1 cellular context compared by ENCODE assay signal in genomic region chr9:98724810-98725530, GRCh38.
TF ChIP-seq lines count a peak whose summit lies in the region.

No MANE protein-coding gene starts in this region.

TF ChIP-seq in K562, 482 proteins besides CTCF, POLR2A, EP300 and RAD21 (continued from another document):
- no peak for TF ChIP-seq SNRNP70 (optimal IDR thresholded peaks at IDR 0.05; ENCODE audit: low read depth, low read length)
- no peak for TF ChIP-seq CBFA2T2 (conservative IDR thresholded peaks at IDR 0.05)
- TF ChIP-seq ZBTB9 (CRISPR knock-in tag; IDR thresholded peaks at IDR 0.05): no peak
- TF ChIP-seq POLR2AphosphoS2 (IDR thresholded peaks at IDR 0.05; ENCODE audit: low read length): no peak
- TF ChIP-seq ZBTB1 (CRISPR knock-in tag; IDR thresholded peaks at IDR 0.05; ENCODE audit: borderline replicate concordance, low read depth): no peak
- TF ChIP-seq NFE2 (IDR thresholded peaks at IDR 0.05; ENCODE audit: low read depth): no peak
- no peak for TF ChIP-seq ZNF407 (IDR thresholded peaks at IDR 0.05; ENCODE audit: low read depth)
- TF ChIP-seq HIVEP1 (CRISPR knock-in tag; IDR thresholded peaks at IDR 0.05): no peak
- TF ChIP-seq JUND (IDR thresholded peaks at IDR 0.05; ENCODE audit: borderline replicate concordance, low read depth, low read length): no peak
- no peak for TF ChIP-seq JUND (tag; IDR thresholded peaks at IDR 0.05; ENCODE audit: borderline replicate concordance, low read depth, low read length)
- TF ChIP-seq ETV6 (IDR thresholded peaks at IDR 0.05; ENCODE audit: borderline replicate concordance in 1 of 2, low read depth in 2 of 2, low read length in 1 of 2): no peak
- no peak for TF ChIP-seq ETV6 (CRISPR knock-in tag; IDR thresholded peaks at IDR 0.05; ENCODE audit: borderline replicate concordance)
- peak; percentile 30 for TF ChIP-seq ZFP36 (IDR thresholded peaks at IDR 0.05; ENCODE audit: low read depth, low read length, partially characterized antibody)
- no peak for TF ChIP-seq CHAMP1 (IDR thresholded peaks at IDR 0.05)
- no peak for TF ChIP-seq CHD1 (IDR thresholded peaks at IDR 0.05; ENCODE audit: low read length)
- no peak for TF ChIP-seq NR4A1 (CRISPR knock-in tag; IDR thresholded peaks at IDR 0.05)
- no peak for TF ChIP-seq NR4A1 (tag; IDR thresholded peaks at IDR 0.05)
- no peak for TF ChIP-seq SMAD4 (CRISPR knock-in tag; conservative IDR thresholded peaks at IDR 0.05)
- TF ChIP-seq RFX7 (CRISPR knock-in tag; IDR thresholded peaks at IDR 0.05): no peak
- TF ChIP-seq ADNP (tag; IDR thresholded peaks at IDR 0.05): peak; percentile 65; the same call in 1 of the 2 replicates
- no peak for TF ChIP-seq BCLAF1 (IDR thresholded peaks at IDR 0.05; ENCODE audit: borderline replicate concordance in 1 of 2, control insufficient read depth in 1 of 2, low read depth in 2 of 2, low read length in 1 of 2)
- no peak for TF ChIP-seq TAL1 (IDR thresholded peaks at IDR 0.05)
- TF ChIP-seq ZKSCAN1 (IDR thresholded peaks at IDR 0.05; ENCODE audit: low read depth, low read length): peak; percentile 70
- no peak for TF ChIP-seq MCM2 (IDR thresholded peaks at IDR 0.05; ENCODE audit: low read depth)
- no peak for TF ChIP-seq ETS1 (conservative IDR thresholded peaks at IDR 0.05; ENCODE audit: control insufficient read depth, low read depth, low read length)
- peak; percentile 92 for TF ChIP-seq RBM25 (IDR thresholded peaks at IDR 0.05; ENCODE audit: low read depth, low read length, severe bottlenecking)
- 0 out of 4 replicates have a peak, but pooled peaks of 1 of the 2 experiments have one; percentile 32 for TF ChIP-seq KDM1A (IDR thresholded peaks at IDR 0.05)
- no peak for TF ChIP-seq ZHX1 (conservative IDR thresholded peaks at IDR 0.05; ENCODE audit: low read length)
- no peak for TF ChIP-seq ZC3H8 (IDR thresholded peaks at IDR 0.05)
- TF ChIP-seq GATA2 (CRISPR knock-in tag; IDR thresholded peaks at IDR 0.05): no peak
- TF ChIP-seq SMAD2 (IDR thresholded peaks at IDR 0.05; ENCODE audit: low read depth, low read length): no peak
- TF ChIP-seq KLF10 (CRISPR knock-in tag; IDR thresholded peaks at IDR 0.05): no peak
- peak; percentile 65; the same call in 1 of the 2 replicates for TF ChIP-seq BCOR (IDR thresholded peaks at IDR 0.05)
